Comparison of ENCODE assay signal across 17 cellular contexts in the genomic region with DNA sequence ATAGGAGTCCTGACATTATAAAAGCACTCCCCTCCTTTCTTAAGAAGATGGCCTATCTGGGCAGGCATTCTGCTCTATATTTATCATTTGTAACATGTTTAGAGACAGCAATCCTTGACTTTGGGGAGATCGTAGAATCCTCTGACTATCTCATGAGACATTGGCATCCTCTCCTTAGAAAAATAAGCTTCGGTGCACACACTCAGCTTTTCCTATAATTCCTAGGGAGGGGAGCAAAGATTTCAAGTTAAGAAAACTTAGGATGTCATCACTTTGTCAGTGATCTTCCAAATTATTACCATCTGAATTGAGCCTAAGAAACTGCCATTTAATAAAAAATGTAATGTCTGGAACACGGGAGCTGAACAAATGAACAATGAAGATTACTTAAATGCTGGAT.
"Had no signal": no experiment of that assay in that cellular context is flagged by ENCODE, and none has a peak within 500 bp of the region (broad histone marks: within the 10 kb centered on the region; RNA-seq: fewer than 3 reads in every experiment).

No MANE protein-coding gene starts in this region.

- ATAC-seq: activated T-helper 17 cell treated with anti-CD3 and anti-CD28 coated beads, Interleukin-2, amount 50 U/mL, for 72 hours; gastrocnemius medialis; heart right ventricle; SK-N-SH treated with all-trans-retinoic acid at 6 μM for 48 hours had no signal

- H3K36me3 ChIP-seq: gastrocnemius medialis, heart right ventricle, tibial nerve had no signal

- H3K4me1 ChIP-seq: gastrocnemius medialis, tibial nerve had no signal

- DNase-seq: activated B cell treated with CpG ODN at 0.5 μM for 24 hours; activated CD4-positive, alpha-beta T cell treated with anti-CD3 and anti-CD28 coated beads, Interleukin-2, amount 50 U/mL, for 1 hour; activated naive CD4-positive, alpha-beta T cell treated with anti-CD3 and anti-CD28 coated beads for 36 hours; activated T-cell treated with anti-CD3 and anti-CD28 coated beads for 4 hours; central memory CD4-positive, alpha-beta T cell; effector CD8-positive, alpha-beta T cell; erythroblast; gastrocnemius medialis; heart right ventricle; islet precursor cell; midbrain; posterior cingulate gyrus had no signal

- H3K4me3 ChIP-seq: coronary artery, gastrocnemius medialis, heart right ventricle, tibial nerve had no signal

- H3K27ac Mint-ChIP-seq: activated B cell treated with CpG ODN at 0.5 μM for 24 hours; activated naive CD4-positive, alpha-beta T cell treated with anti-CD3 and anti-CD28 coated beads for 36 hours; activated T-helper 17 cell treated with anti-CD3 and anti-CD28 coated beads, Interleukin-2, amount 50 U/mL, for 72 hours; T-helper 1 cell treated with Interleukin-12 subunit alpha and Interleukin-12 subunit beta and Interleukin-4 antibody, amounts not matched to agents 30 μg/mL and 1 μg/mL, for 36 hours had no signal

- H3K9me3 ChIP-seq: gastrocnemius medialis had no signal

- H3K4me1 Mint-ChIP-seq: activated B cell treated with CpG ODN at 0.5 μM for 24 hours; activated T-helper 17 cell treated with anti-CD3 and anti-CD28 coated beads, Interleukin-2, amount 50 U/mL, for 72 hours had no signal

- H3K27ac ChIP-seq: coronary artery, gastrocnemius medialis, heart right ventricle, tibial nerve had no signal

- H3K27me3 ChIP-seq: gastrocnemius medialis, heart right ventricle, tibial nerve had no signal

- H3K27me3 Mint-ChIP-seq: activated B cell treated with CpG ODN at 0.5 μM for 24 hours; activated T-helper 17 cell treated with anti-CD3 and anti-CD28 coated beads, Interleukin-2, amount 50 U/mL, for 72 hours had no signal

- H3K4me3 Mint-ChIP-seq: activated B cell treated with CpG ODN at 0.5 μM for 24 hours; activated naive CD4-positive, alpha-beta T cell treated with anti-CD3 and anti-CD28 coated beads for 36 hours; activated T-helper 17 cell treated with anti-CD3 and anti-CD28 coated beads, Interleukin-2, amount 50 U/mL, for 72 hours; T-helper 1 cell treated with Interleukin-12 subunit alpha and Interleukin-12 subunit beta and Interleukin-4 antibody, amounts not matched to agents 30 μg/mL and 1 μg/mL, for 36 hours had no signal
